Comparison of ENCODE assay signal across 8 cellular contexts in the genomic region with DNA sequence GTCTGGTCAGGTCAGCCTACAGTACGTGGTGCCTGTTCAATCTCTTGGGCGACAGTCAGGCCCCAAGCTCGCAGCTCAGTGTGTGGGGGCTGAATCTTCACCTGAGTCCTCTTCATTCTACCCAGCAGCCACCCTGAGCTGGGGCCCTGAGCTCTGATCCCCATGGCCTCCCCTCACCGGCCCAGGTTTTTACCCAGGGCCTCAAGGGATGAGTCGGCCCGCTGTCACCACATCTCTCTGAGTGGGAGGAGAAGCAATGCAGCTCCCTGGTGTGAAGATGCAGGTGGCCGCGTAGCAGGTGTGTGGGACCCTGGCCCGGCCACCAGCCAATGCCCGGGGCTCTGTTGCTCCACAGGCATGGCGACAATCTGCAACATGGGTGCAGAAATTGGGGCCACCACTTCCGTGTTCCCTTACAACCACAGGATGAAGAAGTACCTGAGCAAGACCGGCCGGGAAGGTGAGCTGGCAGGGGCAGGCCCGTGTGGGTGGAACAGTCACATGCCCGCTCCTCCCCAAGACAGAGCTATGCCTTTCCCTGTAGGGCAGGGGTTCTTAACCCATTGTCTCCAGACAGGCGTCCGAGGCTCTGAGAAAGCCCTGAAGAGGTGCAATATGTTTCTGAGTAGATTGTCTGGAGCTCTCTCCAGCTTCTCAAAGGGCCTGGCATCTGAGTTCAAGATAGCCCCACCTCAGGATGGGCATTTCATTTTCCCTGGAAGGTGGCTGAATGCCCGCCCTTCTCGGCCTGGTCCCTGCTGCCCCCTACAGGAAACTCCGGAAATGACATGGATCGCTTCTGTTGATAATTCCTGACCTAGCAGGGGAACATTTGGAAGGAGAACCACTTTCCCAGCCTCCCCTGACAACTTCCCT. TPM values are rescaled to one million over a fixed set of nuclear protein-coding genes. Genes with fewer than 3 reads are reported as not detected.
DNase-seq lines count a peak whose midpoint lies in the region; ATAC-seq and TF ChIP-seq lines count a peak whose summit lies in the region.

No MANE protein-coding gene starts in this region.

- no peak for TF ChIP-seq POLR2A in spleen (IDR thresholded peaks at IDR 0.05)

- DNase-seq in C1 segment of cervical spinal cord (lab: John Stamatoyannopoulos, UW) (peak in 12 of 14 donors; percentile 44 to 86 (median 74)), HAP-1 (ENCODE audit: low spot score in 2 of 2) (peak; percentile 39 to 84), RPMI7951 (ENCODE audit: low read depth) (peak; percentile 44), MCF 10A (ENCODE audit: unreplicated experiment) (peak; percentile 77), iPS-NIHi7 (ENCODE audit: extremely low spot score) (peak; percentile 86), spleen (no peak)
- no peak for DNase-seq in central memory CD4-positive, alpha-beta T cell

- H3K27me3 Mint-ChIP-seq in MCF 10A (ENCODE audit: insufficient read depth, unreplicated experiment): no peaks in the 10 kb centered on the region

- intact Hi-C loops in MCF 10A (cut with micrococcal nuclease): loop anchor here (1.0 kb wide), 4 partner anchors 69 to 595 kb away; no protein-coding TSS in a partner anchor
- intact Hi-C loops in spleen (cut with DNase I; ENCODE audit: low total_unique reads): loop anchor here (5.0 kb wide), 1 partner anchor 115 kb away; no protein-coding TSS in a partner anchor

- peaks cover 71% of the 10 kb centered on the region for H3K36me3 Mint-ChIP-seq in MCF 10A (ENCODE audit: insufficient read depth, unreplicated experiment)

- H3K9me3 ChIP-seq in HAP-1 (no peaks in the 10 kb centered on the region), spleen (no peaks in the 10 kb centered on the region)

- H3K9me3 Mint-ChIP-seq in MCF 10A (ENCODE audit: unreplicated experiment): no peaks in the 10 kb centered on the region

- BruUV-seq in MCF 10A (replicated peaks; lab: Mats Ljungman, UMichigan): no TSS peak

- no peak for ATAC-seq in GM21619 (IDR thresholded peaks at IDR 0.05; ENCODE audit: unreplicated experiment)

- POLR2A ChIA-PET in MCF 10A (lab: Yijun Ruan, JAX): interaction anchor here (0.8 to 2.5 kb wide), 12 partner anchors 10 to 215 kb away, joined by 3 to 27 read pairs (median 6); partner anchors contain the start of genes ACO2, PHF5A, POLR3H and TOB2

- WGBS in spleen, 5 donors: 69 to 81% (median 73%) methylated on average over 17 to 22 of the region's 22 CpGs

- CTCF ChIA-PET in MCF 10A (lab: Yijun Ruan, JAX): interaction anchor here (0.5 to 5.7 kb wide), 47 partner anchors 8 to 693 kb away, joined by 3 to 95 read pairs (median 4); partner anchors contain the start of genes ACO2, PHF5A and TOB2

- H3K4me3 Mint-ChIP-seq in MCF 10A (ENCODE audit: unreplicated experiment): no peak overlapping the region

- in situ Hi-C loops in HAP-1 (cut with MboI; ENCODE audit: low sequenced_read_pairs): loop anchor here (5.0 kb wide), 1 partner anchor 115 kb away; no protein-coding TSS in a partner anchor

- peak overlapping the region in 5 of 8 donors; percentile 12 to 66 (median 39) for H3K27ac ChIP-seq in spleen

- H3K4me1 Mint-ChIP-seq in MCF 10A (ENCODE audit: insufficient read depth, unreplicated experiment): peaks cover 14% of the 10 kb centered on the region

- H3K27me3 ChIP-seq in HAP-1 (ENCODE audit: low read depth) (no peaks in the 10 kb centered on the region), spleen (replicated peaks in 1 of 7) (no peaks in the 10 kb centered on the region)

- TF ChIP-seq CTCF in MCF 10A (IDR thresholded peaks at IDR 0.05; ENCODE audit: unreplicated experiment): peak; percentile 73
- peak; percentile 64 to 86 (median 81) for TF ChIP-seq CTCF in spleen (IDR thresholded peaks at IDR 0.05 in 8 of 11, conservative IDR thresholded peaks at IDR 0.05 in 3 of 11)

- H3K4me1 ChIP-seq in HAP-1: peaks cover 2% of the 10 kb centered on the region; the same call in 1 of the 2 replicates
- peaks cover 0 to 21% (median 9%) of the 10 kb centered on the region in 6 donors for H3K4me1 ChIP-seq in spleen

- peaks cover 55% of the 10 kb centered on the region for H3K36me3 ChIP-seq in HAP-1 (replicated peaks)
- H3K36me3 ChIP-seq in spleen: peaks cover 0 to 92% (median 73%) of the 10 kb centered on the region in 6 donors

- H3K4me3 ChIP-seq in HAP-1: no peak overlapping the region
- H3K4me3 ChIP-seq in spleen: no peak overlapping the region

- H3K27ac Mint-ChIP-seq in MCF 10A (ENCODE audit: low read depth, unreplicated experiment): no peak overlapping the region

RNA-seq across cellular contexts. Expression of gene POLR3H, which starts 26.9 kb away (rescaled TPM):
- 11.5 and 14.0 TPM in 2 replicates for total RNA-seq in RPMI7951 (2014; rRNA removed; shearing (Covaris generic))
- total RNA-seq in MCF 10A (2022) (26.3 and 35.5 TPM in 2 replicates), spleen (10 to 100 TPM; 14.4 to 30.9 (median 22.4) TPM)
- polyA plus RNA-seq in spleen: 10 to 100 TPM; 12.6 to 24.3 (median 14.6) TPM

RNA-seq across cellular contexts. Expression of gene CSDC2, which starts 43.4 kb away (rescaled TPM):
- total RNA-seq in RPMI7951 (2014; rRNA removed; shearing (Covaris generic)): not detected in 2 replicates
- total RNA-seq in MCF 10A (2022) (not detected in 2 replicates), spleen (under 1 TPM in 4 of 7 donors, not detected in 3; 0.19 to 0.73 (median 0.28) TPM)
- polyA plus RNA-seq in spleen: under 1 TPM; 0.37 to 0.73 (median 0.58) TPM

RNA-seq across cellular contexts. Expression of gene ACO2, which starts 48.5 kb away (rescaled TPM):
- 38.5 and 43.7 TPM in 2 replicates for total RNA-seq in RPMI7951 (2014; rRNA removed; shearing (Covaris generic))
- total RNA-seq in MCF 10A (2022): 105 and 109 TPM in 2 replicates
- 10 to 100 TPM; 51.7 to 82.0 (median 76.2) TPM for total RNA-seq in spleen
- 10 to 100 TPM; 21.4 to 31.7 (median 25.5) TPM for polyA plus RNA-seq in spleen

RNA-seq across cellular contexts. Expression of gene PHF5A, which starts 48.9 kb away (rescaled TPM):
- total RNA-seq in RPMI7951 (2014; rRNA removed; shearing (Covaris generic)): 55.6 and 59.7 TPM in 2 replicates
- total RNA-seq in MCF 10A (2022) (62.3 and 68.8 TPM in 2 replicates), spleen (10 to 100 TPM; 29.6 to 41.2 (median 34.7) TPM)
- 10 to 100 TPM; 35.3 to 67.5 (median 50.3) TPM for polyA plus RNA-seq in spleen

Comparison
In these comparisons a context has a peak if more than half of its experiments do, and no peak if none do; other contexts are left out.
1. DNase-seq: peak in C1 segment of cervical spinal cord (12 of 14), HAP-1 (2 of 2), RPMI7951 (single experiment), MCF 10A (single experiment) and iPS-NIHi7 (single experiment); none in spleen (single experiment) and central memory CD4-positive, alpha-beta T cell (single experiment).